1 cellular context compared by ENCODE assay signal in the genomic region with DNA sequence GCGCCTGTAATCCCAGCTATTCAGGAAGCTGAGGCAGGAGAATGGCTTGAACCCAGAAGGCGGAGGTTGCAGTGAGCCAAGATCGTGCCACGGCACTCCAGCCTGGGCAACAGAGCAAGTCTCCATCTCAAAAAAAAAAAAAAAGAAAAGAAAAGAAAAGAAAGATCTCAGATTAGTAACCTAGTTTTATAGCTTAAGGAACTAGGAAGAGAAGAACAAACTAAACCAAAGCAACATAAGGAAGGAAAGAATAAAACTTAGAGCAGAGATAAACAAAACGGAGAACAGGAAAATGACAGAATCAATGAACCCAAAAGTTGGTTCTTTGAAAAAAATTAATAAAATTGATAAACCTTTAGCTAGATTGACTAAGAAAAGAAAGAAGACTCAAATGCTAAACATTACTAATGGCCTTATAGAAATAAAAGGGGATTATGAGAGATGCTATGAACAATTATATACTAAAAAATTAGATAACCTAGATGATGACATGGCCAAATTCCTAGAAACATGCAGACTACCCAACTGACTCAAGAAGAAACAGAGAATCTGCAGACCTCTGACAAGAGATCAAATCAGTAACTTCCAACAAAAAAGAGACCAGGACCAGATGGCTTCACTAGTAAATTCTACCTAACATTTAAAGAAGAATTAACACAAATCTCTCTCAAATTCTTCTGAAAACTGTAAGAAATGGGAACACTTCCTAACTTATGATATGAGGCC.
TF ChIP-seq lines count a peak whose summit lies in the region.

No MANE protein-coding gene starts in this region.

TF ChIP-seq in IMR-90, 13 proteins besides CTCF, POLR2A, EP300 and RAD21:
- TF ChIP-seq MAFK (IDR thresholded peaks at IDR 0.05; ENCODE audit: low read depth, low read length) = no peak
- TF ChIP-seq MAZ (IDR thresholded peaks at IDR 0.05; ENCODE audit: borderline replicate concordance, low read depth, low read length) = no peak
- no peak for TF ChIP-seq BHLHE40 (IDR thresholded peaks at IDR 0.05; ENCODE audit: low read depth, low read length)
- TF ChIP-seq RFX5 (IDR thresholded peaks at IDR 0.05; ENCODE audit: low read depth, low read length) = no peak
- TF ChIP-seq SMC3 (IDR thresholded peaks at IDR 0.05; ENCODE audit: low read depth, low read length) = no peak
- no peak for TF ChIP-seq CEBPB (IDR thresholded peaks at IDR 0.05; ENCODE audit: low read depth, low read length)
- no peak for TF ChIP-seq MXI1 (IDR thresholded peaks at IDR 0.05; ENCODE audit: borderline replicate concordance, low read depth, low read length)
